Comparison of ENCODE assay signal across 8 cellular contexts in genomic region chr14:73058224-73058922, GRCh38. TPM values are rescaled to one million over a fixed set of nuclear protein-coding genes. Genes with fewer than 3 reads are reported as not detected.
DNase-seq lines count a peak whose midpoint lies in the region; ATAC-seq, FAIRE-seq and TF ChIP-seq lines count a peak whose summit lies in the region.

Gene RBM25, plus strand, starts transcription at chr14:73058534. Its CDS starts 13,108 bp downstream, at chr14:73071642.

- no peak within 1 kb of the TSS for H3K4me3 Mint-ChIP-seq in brain

- H3K4me2 ChIP-seq in A549: peak within 1 kb of the TSS; percentile 90

- TF ChIP-seq RAD21 in A549 (conservative IDR thresholded peaks at IDR 0.05 in 1 of 2, IDR thresholded peaks at IDR 0.05 in 1 of 2): peak; percentile 16 to 29; a peak in 2 of 5 replicates

- H3K27me3 Mint-ChIP-seq in brain: peaks cover 5% of the 10 kb centered on the region

- no peaks in the 10 kb centered on the region for H3K9me3 Mint-ChIP-seq in brain

- WGBS in A549 (ENCODE audit: missing lambda C conversion rate): 2% methylated on average over 44 of the region's 57 CpGs

- H3K27ac Mint-ChIP-seq in brain: no peak within 1 kb of the TSS

- TF ChIP-seq CTCF in A549 (IDR thresholded peaks at IDR 0.05) (no peak), brain (conservative IDR thresholded peaks at IDR 0.05) (no peak)

- no peaks in the 10 kb centered on the region for H3K9me3 ChIP-seq in A549

- H3K4me3 ChIP-seq in A549: peak within 1 kb of the TSS; percentile 75

- POLR2A ChIA-PET in A549 (lab: Yijun Ruan, JAX): interaction anchor here (0.6 to 2.3 kb wide), 20 partner anchors 9 to 702 kb away, joined by 3 to 38 read pairs (median 4); partner anchors contain the start of genes PSEN1 and ZFYVE1

- intact Hi-C loops in sciatic nerve (cut with DNase I): no loop called here

- DNase-seq in A549 (ENCODE audit: low read depth in 1 of 2, low spot score in 1 of 2) (peak; percentile 98 to 99), NCI-H2107 treated with DMSO at 0.1 percent for 48 hours (lab: John Stamatoyannopoulos, UW; ENCODE audit: unreplicated experiment) (peak; percentile 100), iPS DF 19.7 (ENCODE audit: low read depth, low spot score) (peak; percentile 97), sciatic nerve (ENCODE audit: low spot score) (peak; percentile 96)

- TF ChIP-seq POLR2A in A549 (IDR thresholded peaks at IDR 0.05; ENCODE audit: low read length): peak; percentile 97

- peak within 1 kb of the TSS; percentile 88 to 91 for H3K27ac ChIP-seq in A549

- H3K4me1 ChIP-seq in A549: peaks cover 20% of the 10 kb centered on the region; the same call in 2 of the 3 replicates

- peak; percentile 51 for FAIRE-seq in A549 (lab: Jason Lieb, UNC)
- FAIRE-seq in TTC549 (lab: Jason Lieb, UNC): peak; percentile 97

- ATAC-seq in A549 (peak; percentile 94 to 98), GM18861 (IDR thresholded peaks at IDR 0.05; ENCODE audit: unreplicated experiment) (peak; percentile 95), HG03095 (IDR thresholded peaks at IDR 0.05; ENCODE audit: unreplicated experiment) (peak; percentile 90), sciatic nerve (peak; percentile 99)

- H3K36me3 Mint-ChIP-seq in brain: peaks cover 23% of the 10 kb centered on the region

- H3K4me1 Mint-ChIP-seq in brain: peaks cover 39% of the 10 kb centered on the region

- no peak for TF ChIP-seq EP300 in A549 (IDR thresholded peaks at IDR 0.05)

- CTCF ChIA-PET in A549 (lab: Yijun Ruan, JAX): interaction anchor here (1.5 to 1.6 kb wide), 2 partner anchors 20 to 115 kb away, joined by 4 read pairs; no protein-coding TSS in a partner anchor

TF ChIP-seq in A549, 52 proteins besides CTCF, POLR2A, EP300 and RAD21 (continues in another document):
- no peak for TF ChIP-seq SREBF2 (IDR thresholded peaks at IDR 0.05)
- no peak for TF ChIP-seq HOXB13 (CRISPR knock-in tag; IDR thresholded peaks at IDR 0.05; ENCODE audit: low read depth)
- peak; percentile 56; the same call in 1 of the 2 replicates for TF ChIP-seq GATA3 (IDR thresholded peaks at IDR 0.05; ENCODE audit: borderline replicate concordance)
- TF ChIP-seq MAX (IDR thresholded peaks at IDR 0.05): peak; percentile 89
- TF ChIP-seq FOXS1 (CRISPR knock-in tag; IDR thresholded peaks at IDR 0.05): no peak
- no peak for TF ChIP-seq ELK1 (IDR thresholded peaks at IDR 0.05; ENCODE audit: low read depth, low read length)
- TF ChIP-seq REST (IDR thresholded peaks at IDR 0.05): no peak
- TF ChIP-seq MYC (IDR thresholded peaks at IDR 0.05; ENCODE audit: borderline replicate concordance, low read length): peak; percentile 72
- TF ChIP-seq PHF8 (IDR thresholded peaks at IDR 0.05; ENCODE audit: borderline replicate concordance, low read depth): peak; percentile 90
- no peak for TF ChIP-seq HEYL (CRISPR knock-in tag; IDR thresholded peaks at IDR 0.05)
- TF ChIP-seq ATOH8 (CRISPR knock-in tag; IDR thresholded peaks at IDR 0.05; ENCODE audit: low read depth): no peak; the same call in 1 of the 2 replicates
- TF ChIP-seq RNF2 (IDR thresholded peaks at IDR 0.05; ENCODE audit: borderline replicate concordance, low read depth): no peak
- TF ChIP-seq BCL3 (IDR thresholded peaks at IDR 0.05): peak; percentile 95
- 0 out of 2 replicates have a peak, but pooled peaks have one; percentile 38 for TF ChIP-seq RFX5 (IDR thresholded peaks at IDR 0.05)
- peak; percentile 90 to 97; a peak in 4 of 5 replicates for TF ChIP-seq JUN (IDR thresholded peaks at IDR 0.05)
- 0 out of 2 replicates have a peak, but pooled peaks have one; percentile 59 for TF ChIP-seq HOXB5 (CRISPR knock-in tag; IDR thresholded peaks at IDR 0.05)
- peak; percentile 71 for TF ChIP-seq FOSL2 (IDR thresholded peaks at IDR 0.05)
- TF ChIP-seq FOSL2 (CRISPR knock-in tag; IDR thresholded peaks at IDR 0.05): peak; percentile 99
- TF ChIP-seq RCOR1 (IDR thresholded peaks at IDR 0.05; ENCODE audit: low read depth, low read length): no peak
- peak; percentile 26 for TF ChIP-seq CHD2 (IDR thresholded peaks at IDR 0.05; ENCODE audit: low read length, partially characterized antibody)
- TF ChIP-seq EHF (CRISPR knock-in tag; IDR thresholded peaks at IDR 0.05): no peak
- TF ChIP-seq POLR2AphosphoS2 (conservative IDR thresholded peaks at IDR 0.05; ENCODE audit: low read length): no peak
- peak; percentile 53 for TF ChIP-seq E2F6 (IDR thresholded peaks at IDR 0.05; ENCODE audit: borderline replicate concordance, low read depth)
- no peak for TF ChIP-seq KDM1A (IDR thresholded peaks at IDR 0.05; ENCODE audit: low read depth)
- no peak for TF ChIP-seq HOXA7 (CRISPR knock-in tag; IDR thresholded peaks at IDR 0.05)

RNA-seq across cellular contexts. Expression of gene RBM25, which starts in this region (rescaled TPM):
- polyA plus RNA-seq in A549 (2011; rRNA removed) (58.2 and 65.1 TPM in 2 replicates), A549 (2017; fragmentation: RNase III; extraction: RNeasy Plus Mini Kit Qiagen cat#74134 plus additional on column Dnase treatment) (73.1 to 87.2 TPM (median 87.0 TPM) in 3 replicates), brain (ENCODE audit: insufficient read depth, low read depth, low replicate concordance) (27.4 TPM)
- polyA plus RNA-seq in A549 (2012; cell fraction: cytosol; rRNA removed): 10.2 and 11.5 TPM in 2 replicates
- 20.6 and 26.4 TPM in 2 replicates for polyA plus RNA-seq in A549 (2012; cell fraction: nucleus; rRNA removed)
- polyA minus RNA-seq in A549 (2011; rRNA and poly(A)+ RNA removed): 24.1 and 27.7 TPM in 2 replicates
- 100 TPM for total RNA-seq in sciatic nerve

Comparison
In these comparisons a context has a peak if more than half of its experiments do, and no peak if none do; other contexts are left out.
1. Peak in every context shown above with its lines: DNase-seq, ATAC-seq, H3K4me3 ChIP-seq and H3K27ac ChIP-seq.